ENCODE assay signal across 1 cellular context in the genomic region with DNA sequence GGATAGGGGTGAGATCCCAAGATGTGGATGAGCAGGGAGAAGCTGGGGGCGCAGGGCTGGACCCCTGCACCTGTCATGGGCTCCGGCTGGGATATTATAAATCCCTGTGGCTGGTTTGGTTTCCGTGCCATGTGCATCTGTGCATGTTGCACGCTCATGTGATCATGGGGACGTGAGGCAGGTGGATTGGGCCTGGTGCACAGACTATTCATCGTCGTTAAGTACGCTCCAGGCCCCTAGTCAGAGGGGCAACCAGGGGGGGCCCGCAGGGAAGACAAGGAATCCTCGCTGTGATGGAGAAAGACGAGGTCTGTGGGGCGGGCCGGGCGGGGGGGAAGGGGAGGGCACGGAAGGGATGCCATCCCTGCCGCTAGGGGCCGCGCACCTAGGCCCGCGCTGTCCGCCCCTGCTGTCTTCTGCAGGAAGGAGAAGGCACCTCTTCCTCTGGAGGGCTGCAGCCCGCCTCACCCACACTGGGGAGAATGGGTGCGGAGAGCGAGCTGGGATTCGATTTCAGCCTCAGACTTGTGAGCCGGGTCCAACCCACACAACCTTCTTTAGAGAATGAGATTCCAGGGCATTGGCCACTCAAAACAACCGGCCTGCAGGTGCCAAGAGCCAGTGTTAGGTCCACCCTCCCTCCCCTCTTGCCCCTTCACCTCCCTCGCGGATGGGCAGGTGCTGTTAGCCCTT.
TF ChIP-seq lines count a peak whose summit lies in the region.

No MANE protein-coding gene starts in this region.

TF ChIP-seq in HepG2, 621 proteins besides CTCF, POLR2A, EP300 and RAD21 (continued from another document):
- TF ChIP-seq, protein P1, sequence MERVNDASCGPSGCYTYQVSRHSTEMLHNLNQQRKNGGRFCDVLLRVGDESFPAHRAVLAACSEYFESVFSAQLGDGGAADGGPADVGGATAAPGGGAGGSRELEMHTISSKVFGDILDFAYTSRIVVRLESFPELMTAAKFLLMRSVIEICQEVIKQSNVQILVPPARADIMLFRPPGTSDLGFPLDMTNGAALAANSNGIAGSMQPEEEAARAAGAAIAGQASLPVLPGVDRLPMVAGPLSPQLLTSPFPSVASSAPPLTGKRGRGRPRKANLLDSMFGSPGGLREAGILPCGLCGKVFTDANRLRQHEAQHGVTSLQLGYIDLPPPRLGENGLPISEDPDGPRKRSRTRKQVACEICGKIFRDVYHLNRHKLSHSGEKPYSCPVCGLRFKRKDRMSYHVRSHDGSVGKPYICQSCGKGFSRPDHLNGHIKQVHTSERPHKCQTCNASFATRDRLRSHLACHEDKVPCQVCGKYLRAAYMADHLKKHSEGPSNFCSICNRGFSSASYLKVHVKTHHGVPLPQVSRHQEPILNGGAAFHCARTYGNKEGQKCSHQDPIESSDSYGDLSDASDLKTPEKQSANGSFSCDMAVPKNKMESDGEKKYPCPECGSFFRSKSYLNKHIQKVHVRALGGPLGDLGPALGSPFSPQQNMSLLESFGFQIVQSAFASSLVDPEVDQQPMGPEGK (CRISPR knock-in tag; IDR thresholded peaks at IDR 0.05) = 0 out of 2 replicates have a peak, but pooled peaks have one; percentile 42
- no peak for TF ChIP-seq NCOA2 (CRISPR knock-in tag; IDR thresholded peaks at IDR 0.05)
- TF ChIP-seq ZKSCAN8 (CRISPR knock-in tag; IDR thresholded peaks at IDR 0.05; ENCODE audit: borderline replicate concordance) = no peak
- 0 out of 2 replicates have a peak, but pooled peaks have one; percentile 25 for TF ChIP-seq ZNF430 (CRISPR knock-in tag; IDR thresholded peaks at IDR 0.05)
- TF ChIP-seq GABPB1 (CRISPR knock-in tag; IDR thresholded peaks at IDR 0.05) = 0 out of 2 replicates have a peak, but pooled peaks have one; percentile 10
- peak; percentile 52; the same call in 1 of the 2 replicates for TF ChIP-seq NFIB (CRISPR knock-in tag; IDR thresholded peaks at IDR 0.05; ENCODE audit: borderline replicate concordance)
- TF ChIP-seq, protein P2, sequence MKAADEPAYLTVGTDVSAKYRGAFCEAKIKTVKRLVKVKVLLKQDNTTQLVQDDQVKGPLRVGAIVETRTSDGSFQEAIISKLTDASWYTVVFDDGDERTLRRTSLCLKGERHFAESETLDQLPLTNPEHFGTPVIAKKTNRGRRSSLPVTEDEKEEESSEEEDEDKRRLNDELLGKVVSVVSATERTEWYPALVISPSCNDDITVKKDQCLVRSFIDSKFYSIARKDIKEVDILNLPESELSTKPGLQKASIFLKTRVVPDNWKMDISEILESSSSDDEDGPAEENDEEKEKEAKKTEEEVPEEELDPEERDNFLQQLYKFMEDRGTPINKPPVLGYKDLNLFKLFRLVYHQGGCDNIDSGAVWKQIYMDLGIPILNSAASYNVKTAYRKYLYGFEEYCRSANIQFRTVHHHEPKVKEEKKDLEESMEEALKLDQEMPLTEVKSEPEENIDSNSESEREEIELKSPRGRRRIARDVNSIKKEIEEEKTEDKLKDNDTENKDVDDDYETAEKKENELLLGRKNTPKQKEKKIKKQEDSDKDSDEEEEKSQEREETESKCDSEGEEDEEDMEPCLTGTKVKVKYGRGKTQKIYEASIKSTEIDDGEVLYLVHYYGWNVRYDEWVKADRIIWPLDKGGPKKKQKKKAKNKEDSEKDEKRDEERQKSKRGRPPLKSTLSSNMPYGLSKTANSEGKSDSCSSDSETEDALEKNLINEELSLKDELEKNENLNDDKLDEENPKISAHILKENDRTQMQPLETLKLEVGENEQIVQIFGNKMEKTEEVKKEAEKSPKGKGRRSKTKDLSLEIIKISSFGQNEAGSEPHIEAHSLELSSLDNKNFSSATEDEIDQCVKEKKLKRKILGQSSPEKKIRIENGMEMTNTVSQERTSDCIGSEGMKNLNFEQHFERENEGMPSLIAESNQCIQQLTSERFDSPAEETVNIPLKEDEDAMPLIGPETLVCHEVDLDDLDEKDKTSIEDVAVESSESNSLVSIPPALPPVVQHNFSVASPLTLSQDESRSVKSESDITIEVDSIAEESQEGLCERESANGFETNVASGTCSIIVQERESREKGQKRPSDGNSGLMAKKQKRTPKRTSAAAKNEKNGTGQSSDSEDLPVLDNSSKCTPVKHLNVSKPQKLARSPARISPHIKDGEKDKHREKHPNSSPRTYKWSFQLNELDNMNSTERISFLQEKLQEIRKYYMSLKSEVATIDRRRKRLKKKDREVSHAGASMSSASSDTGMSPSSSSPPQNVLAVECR (CRISPR knock-in tag; IDR thresholded peaks at IDR 0.05; ENCODE audit: borderline replicate concordance) = 0 out of 2 replicates have a peak, but pooled peaks have one; percentile 29
